ENCODE assay signal across 10 cellular contexts in the genomic region with DNA sequence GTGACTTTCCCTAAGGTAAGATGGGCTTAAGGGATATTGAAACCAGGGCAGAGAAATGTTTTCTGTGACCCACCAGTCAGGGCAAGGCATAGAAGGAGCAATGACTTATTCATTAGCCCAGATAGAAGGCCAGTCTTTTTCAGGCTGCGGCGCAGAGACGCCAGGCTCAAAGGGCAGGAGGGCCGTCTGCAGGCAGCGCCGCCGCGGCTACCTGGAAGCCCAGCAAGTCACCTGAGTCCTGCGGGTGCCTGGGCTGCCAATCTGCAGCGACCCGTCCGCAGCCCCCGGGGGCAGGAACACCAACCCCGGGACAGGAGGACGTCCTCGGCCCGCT. TPM values are rescaled to one million over a fixed set of nuclear protein-coding genes. Genes with fewer than 3 reads are reported as not detected.
A peak's percentile ranks its signal among the peaks of the same experiment; 100 is the strongest.
DNase-seq lines count a peak whose midpoint lies in the region; ATAC-seq and TF ChIP-seq lines count a peak whose summit lies in the region.
"Had no signal": no experiment of that assay in that cellular context is flagged by ENCODE, and none has a peak within 500 bp of the region (broad histone marks: within the 10 kb centered on the region; RNA-seq: fewer than 3 reads in every experiment).

No MANE protein-coding gene starts in this region.

- TF ChIP-seq CTCF in brain microvascular endothelial cell (IDR thresholded peaks at IDR 0.05; ENCODE audit: low read depth, low read length, missing control alignments) = no peak
- no peak for TF ChIP-seq CTCF in lower lobe of right lung (IDR thresholded peaks at IDR 0.05)

- H3K36me3 ChIP-seq in brain microvascular endothelial cell (replicated peaks) = no peaks in the 10 kb centered on the region
- no peaks in the 10 kb centered on the region for H3K36me3 ChIP-seq in lower lobe of right lung
- H3K36me3 ChIP-seq in thymus (ENCODE audit: control insufficient read depth, insufficient read depth) = no peaks in the 10 kb centered on the region
- H3K36me3 ChIP-seq in SJCRH30 = no peaks in the 10 kb centered on the region

- H3K27me3 ChIP-seq in brain microvascular endothelial cell (replicated peaks) (peaks cover 32% of the 10 kb centered on the region), lower lobe of right lung (ENCODE audit: low read depth) (peaks cover 50% of the 10 kb centered on the region), thymus (ENCODE audit: control insufficient read depth, insufficient read depth) (peaks cover 23% of the 10 kb centered on the region), SJCRH30 (no peaks in the 10 kb centered on the region)

- H3K4me3 ChIP-seq in brain microvascular endothelial cell (ENCODE audit: low read depth, low read length) (peak overlapping the region; percentile 47), lower lobe of right lung (peak overlapping the region; percentile 55), thymus (ENCODE audit: low read length) (peak overlapping the region; percentile 41), SJCRH30 (no peak overlapping the region)
- H3K4me3 ChIP-seq: PC-9 had no signal

- H3K9me3 ChIP-seq in lower lobe of right lung (no peaks in the 10 kb centered on the region), thymus (ENCODE audit: control insufficient read depth) (no peaks in the 10 kb centered on the region), SJCRH30 (replicated peaks) (no peaks in the 10 kb centered on the region)

- WGBS in thymus = 2% methylated on average over 17 of the region's 17 CpGs

- H3K4me1 ChIP-seq in lower lobe of right lung (peaks cover 3% of the 10 kb centered on the region), thymus (ENCODE audit: control insufficient read depth, insufficient read depth, low read length) (peaks cover 2% of the 10 kb centered on the region), SJCRH30 (no peaks in the 10 kb centered on the region)

- intact Hi-C loops in lower lobe of right lung (cut with DNase I) = no loop called here

- ATAC-seq in lower lobe of right lung = peak; percentile 27 to 60
- ATAC-seq in GM21526 (IDR thresholded peaks at IDR 0.05; ENCODE audit: low FRiP score, unreplicated experiment) = no peak
- ATAC-seq in HG03571 (IDR thresholded peaks at IDR 0.05; ENCODE audit: unreplicated experiment) = no peak

- DNase-seq in NCI-H82 (lab: John Stamatoyannopoulos, UW) (peak; percentile 31), NCI-H82 treated with DMSO at 0.1 percent for 48 hours (lab: John Stamatoyannopoulos, UW; ENCODE audit: unreplicated experiment) (no peak), brain microvascular endothelial cell (no peak), lower lobe of right lung (no peak), SJCRH30 (no peak)
- DNase-seq: activated T-cell treated with anti-CD3 and anti-CD28 coated beads, Interleukin-2, amount 50 U/mL, for 1 hour; PC-9 had no signal

- in situ Hi-C loops in brain microvascular endothelial cell (cut with HindIII; ENCODE audit: low pct_ligation_motif_present, low sequenced_read_pairs) = loop anchor here (25.0 kb wide), 1 partner anchor 209 kb away; no protein-coding TSS in a partner anchor

- H3K27ac ChIP-seq in brain microvascular endothelial cell = no peak overlapping the region
- no peak overlapping the region for H3K27ac ChIP-seq in lower lobe of right lung
- H3K27ac ChIP-seq in thymus (ENCODE audit: low read depth) = no peak overlapping the region
- H3K27ac ChIP-seq in SJCRH30 = no peak overlapping the region
- H3K27ac ChIP-seq: PC-9 had no signal

RNA-seq across cellular contexts. Expression of gene SH3GL2, which starts 0.3 kb away (rescaled TPM):
- 1.3 TPM for total RNA-seq in lower lobe of right lung
- 1.8 TPM for polyA plus RNA-seq in thymus
- 0.10 TPM in 1 of 2 replicates, not detected in the other for total RNA-seq in SJCRH30 (2014; rRNA removed; shearing (Covaris generic))
- total RNA-seq: PC-9 had no signal

Comparison
In these comparisons a context has a peak if more than half of its experiments do, and no peak if none do; other contexts are left out.
1. ATAC-seq: peak in lower lobe of right lung (2 of 2); none in GM21526 (single experiment) and HG03571 (single experiment).